In genomic region chr1:66929999-66930822, GRCh38 we compare ENCODE assay signal across 8 cellular contexts. TPM values are rescaled to one million over a fixed set of nuclear protein-coding genes. Genes with fewer than 3 reads are reported as not detected.
DNase-seq lines count a peak whose midpoint lies in the region; ATAC-seq and TF ChIP-seq lines count a peak whose summit lies in the region.

No MANE protein-coding gene starts in this region.

- ATAC-seq in GM19328 (IDR thresholded peaks at IDR 0.05; ENCODE audit: unreplicated experiment) (peak; percentile 70), HG03460 (IDR thresholded peaks at IDR 0.05; ENCODE audit: unreplicated experiment) (peak; percentile 71), left lung (peak; percentile 90)

- H3K27ac ChIP-seq in C4-2B: peak overlapping the region; percentile 83
- peak overlapping the region; percentile 96 to 99 for H3K27ac ChIP-seq in left lung

- H3K4me3 ChIP-seq in left lung: peak overlapping the region; percentile 58 to 74

- peak; percentile 80 to 97 for DNase-seq in NCI-H526 (lab: John Stamatoyannopoulos, UW)
- DNase-seq in activated CD4-positive, alpha-beta T cell treated with anti-CD3 and anti-CD28 coated beads, Interleukin-2, amount 50 U/mL, for 1 hour: peak; percentile 92
- DNase-seq in cortex of kidney (lab: John Stamatoyannopoulos, UW): peak; percentile 45
- peak; percentile 95 to 100 for DNase-seq in left lung
- DNase-seq in stimulated activated CD4-positive, alpha-beta T cell treated with anti-CD3 and anti-CD28 coated beads, Interleukin-2, amount 100 ng/mL, for 24 hours: peak; percentile 91 to 95

- intact Hi-C loops in left lung (cut with DNase I): no loop called here

- TF ChIP-seq CTCF in C4-2B (conservative IDR thresholded peaks at IDR 0.05) (peak; percentile 47), left lung (IDR thresholded peaks at IDR 0.05) (peak; percentile 15 to 52)

- no peaks in the 10 kb centered on the region for H3K9me3 ChIP-seq in left lung

- H3K4me1 ChIP-seq in left lung: peaks cover 26 to 80% of the 10 kb centered on the region in 2 donors

- H3K36me3 ChIP-seq in left lung: no peaks in the 10 kb centered on the region

- no peaks in the 10 kb centered on the region for H3K27me3 ChIP-seq in left lung

RNA-seq across cellular contexts. Expression of gene MIER1, which starts 5.4 kb away (rescaled TPM):
- total RNA-seq in left lung: 10 to 100 TPM; 34.5 to 38.5 TPM

RNA-seq across cellular contexts. Expression of gene DNAI4, which starts 5.6 kb away (rescaled TPM):
- total RNA-seq in left lung: 10 to 100 TPM in 1 of 2 donors, 1 to 10 TPM in 1; 6.5 to 12.4 TPM

Comparison
In these comparisons a context has a peak if more than half of its experiments do, and no peak if none do; other contexts are left out.
1. Peak in every context shown above with its lines: DNase-seq, ATAC-seq, H3K4me3 ChIP-seq and H3K27ac ChIP-seq.
2. DNase-seq: peak in every context shown above with its lines; median percentile 98 in left lung; 93 in stimulated activated CD4-positive, alpha-beta T cell treated with anti-CD3 and anti-CD28 coated beads, Interleukin-2, amount 100 ng/mL, for 24 hours; 92 in activated CD4-positive, alpha-beta T cell treated with anti-CD3 and anti-CD28 coated beads, Interleukin-2, amount 50 U/mL, for 1 hour; 88 in NCI-H526; 45 in cortex of kidney.